8 cellular contexts compared by ENCODE assay signal in the genomic region with DNA sequence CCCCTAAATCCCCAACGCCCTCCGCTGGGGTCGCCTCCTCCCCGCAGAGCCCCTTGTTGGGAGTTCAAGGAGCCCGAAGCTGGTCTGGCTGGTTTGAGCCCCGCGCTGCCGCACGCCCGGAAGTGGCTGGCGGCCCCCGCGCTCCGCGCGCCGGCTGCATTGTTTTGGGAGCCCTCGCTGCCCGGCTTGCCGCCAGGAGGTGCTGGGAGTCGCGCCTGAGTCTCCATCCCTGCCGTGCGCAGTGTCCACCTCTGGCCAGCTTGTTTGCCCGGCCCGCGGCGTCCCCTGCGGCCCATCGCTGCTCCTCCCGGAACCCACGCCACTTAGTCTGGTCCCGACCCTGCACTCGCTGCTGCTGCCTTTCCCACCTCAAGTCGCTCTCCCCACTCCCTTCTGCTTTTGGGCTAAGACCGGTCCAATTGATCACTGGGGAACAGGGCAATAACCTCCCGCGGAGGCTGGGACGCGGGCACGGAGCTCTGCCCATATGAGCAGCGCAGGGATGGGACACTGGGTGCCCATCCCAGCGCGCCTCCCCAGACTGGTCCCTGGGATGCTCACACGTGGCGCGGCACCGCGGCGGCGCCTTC. TPM values are rescaled to one million over a fixed set of nuclear protein-coding genes. Genes with fewer than 3 reads are reported as not detected.
DNase-seq lines count a peak whose midpoint lies in the region; FAIRE-seq and TF ChIP-seq lines count a peak whose summit lies in the region.

No MANE protein-coding gene starts in this region.

- H2BK15ac ChIP-seq in H1 (ENCODE audit: low read length): peak overlapping the region; percentile 92; the same call in 1 of the 2 replicates

- no peaks in the 10 kb centered on the region for H3K9me2 ChIP-seq in neural cell (ENCODE audit: insufficient read depth, low read length)

- H3K4me1 ChIP-seq in BLaER1: peaks cover 13% of the 10 kb centered on the region
- H3K4me1 ChIP-seq in HUES64 (ENCODE audit: insufficient read depth, low read length): peaks cover 24% of the 10 kb centered on the region
- H3K4me1 ChIP-seq in H1 (replicated peaks in 1 of 4; ENCODE audit: control insufficient read depth in 3 of 4, insufficient read depth in 4 of 4, low read length in 3 of 4): peaks cover 0 to 18% (median 14%) of the 10 kb centered on the region in 4 experiments; a peak in 6 of 7 replicates

- no peaks in the 10 kb centered on the region for H3F3A ChIP-seq in neural cell (ENCODE audit: insufficient read depth, low read length, poor library complexity, severe bottlenecking)

- 6% methylated on average over 51 of the region's 51 CpGs for WGBS in HUES64
- WGBS in H1 (ENCODE audit: extremely low coverage in 1 of 2, insufficient coverage in 1 of 2, insufficient read length in 1 of 2, insufficient replicate concordance in 2 of 2, low coverage in 1 of 2, low lambda C conversion rate in 2 of 2, missing lambda C conversion rate in 1 of 2), 2 experiments: 3% methylated on average over 37 of the region's 51 CpGs; no CpG with 5 or more reads in 1 of the 2 experiments

- TF ChIP-seq CTCF in H1 (IDR thresholded peaks at IDR 0.05; ENCODE audit: control extremely low read depth in 1 of 3, insufficient read depth in 1 of 3, low read depth in 1 of 3, low read length in 3 of 3): peak in 2 of 3 experiments; percentile 41 to 54; a peak in 3 of 4 replicates
- TF ChIP-seq CTCF in neural cell (IDR thresholded peaks at IDR 0.05; ENCODE audit: poor library complexity, severe bottlenecking): no peak

- H3K23me2 ChIP-seq in H1 (ENCODE audit: low read depth, low read length): peaks cover 32% of the 10 kb centered on the region

- no peak for FAIRE-seq in H1 (lab: Jason Lieb, UNC)

- peak overlapping the region; percentile 75 for H3K56ac ChIP-seq in H1 (replicated peaks; ENCODE audit: insufficient read length, low read depth, low read length)

- peaks cover 73% of the 10 kb centered on the region for H3K27me3 ChIP-seq in BLaER1
- H3K27me3 ChIP-seq in HUES64 (ENCODE audit: insufficient read depth, low read length): peaks cover 21% of the 10 kb centered on the region
- peaks cover 0 to 11% (median 8%) of the 10 kb centered on the region in 4 experiments; a peak in 5 of 7 replicates for H3K27me3 ChIP-seq in H1 (replicated peaks in 1 of 4; ENCODE audit: control insufficient read depth in 3 of 4, extremely low read depth in 1 of 4, insufficient read depth in 3 of 4, low read length in 3 of 4)
- H3K27me3 ChIP-seq in neural cell (ENCODE audit: insufficient read depth, low read depth, low read length): peaks cover 57% of the 10 kb centered on the region
- peaks cover 30% of the 10 kb centered on the region for H3K27me3 ChIP-seq in MG63

- peak in 1 of 2 experiments; percentile 66; a peak in 2 of 3 replicates for TF ChIP-seq POLR2A in H1 (IDR thresholded peaks at IDR 0.05; ENCODE audit: control extremely low read depth in 1 of 2, low read depth in 2 of 2, low read length in 2 of 2)

- H3K36me3 ChIP-seq in BLaER1 (no peaks in the 10 kb centered on the region), HUES64 (ENCODE audit: insufficient read depth, low read length) (peaks cover 1% of the 10 kb centered on the region; the same call in 1 of the 2 replicates), H1 (ENCODE audit: control insufficient read depth in 2 of 4, insufficient read depth in 4 of 4, low read length in 3 of 4) (no peaks in the 10 kb centered on the region; a peak in 1 of 8 replicates), neural cell (ENCODE audit: insufficient read depth, low read length) (no peaks in the 10 kb centered on the region), MG63 (no peaks in the 10 kb centered on the region)

- H2AFZ ChIP-seq in H1 (ENCODE audit: low read length): no peak overlapping the region
- H2AFZ ChIP-seq in neural cell (ENCODE audit: low read depth, low read length): no peak overlapping the region

- POLR2A ChIA-PET in H1 (lab: Charles Lee; ENCODE audit: partially characterized antibody): interaction anchor here (0.6 to 5.1 kb wide), 33 partner anchors 7 to 633 kb away, joined by 3 to 77 read pairs (median 5); a partner anchor contains a TSS

- H3K14ac ChIP-seq in H1 (ENCODE audit: insufficient read length): no peak overlapping the region

- H2BK20ac ChIP-seq in H1 (ENCODE audit: low read length): peak overlapping the region; percentile 87

- H3K4me2 ChIP-seq in BLaER1 (peak overlapping the region; percentile 29), H1 (ENCODE audit: insufficient read depth in 1 of 2, low read depth in 2 of 2, low read length in 2 of 2) (peak overlapping the region; percentile 85 to 96), neural cell (ENCODE audit: low read length) (no peak overlapping the region)

- H4K20me1 ChIP-seq in BLaER1 (peaks cover 45% of the 10 kb centered on the region), H1 (replicated peaks in 1 of 2; ENCODE audit: control insufficient read depth in 1 of 2, insufficient read depth in 2 of 2, low read length in 2 of 2) (peaks cover 3 to 6% of the 10 kb centered on the region in 2 experiments), neural cell (ENCODE audit: insufficient read depth) (no peaks in the 10 kb centered on the region)

- H3K79me1 ChIP-seq in H1 (ENCODE audit: low read depth, low read length): peaks cover 4% of the 10 kb centered on the region; the same call in 1 of the 2 replicates

- H3K9me3 ChIP-seq in BLaER1 (peaks cover 33% of the 10 kb centered on the region), HUES64 (ENCODE audit: insufficient read depth, low read depth, low read length) (no peaks in the 10 kb centered on the region), H1 (ENCODE audit: insufficient read depth in 2 of 2, low read depth in 1 of 2, low read length in 1 of 2) (no peaks in the 10 kb centered on the region), neural cell (ENCODE audit: low read length) (no peaks in the 10 kb centered on the region), MG63 (no peaks in the 10 kb centered on the region)

- DNase-seq in H1 (ENCODE audit: low read depth in 1 of 2, low spot score in 2 of 2) (peak; percentile 51 to 88), MG63 (no peak), RPMI8226 (no peak), inferior parietal cortex (ENCODE audit: extremely low spot score) (no peak), NOMO-1 (lab: John Stamatoyannopoulos, UW; ENCODE audit: unreplicated experiment in 2 of 2) (no peak)

- no peak overlapping the region for H3K9ac ChIP-seq in BLaER1
- peak overlapping the region; percentile 95 for H3K9ac ChIP-seq in HUES64 (ENCODE audit: low read depth, low read length)
- H3K9ac ChIP-seq in H1 (replicated peaks in 1 of 4; ENCODE audit: extremely low read depth in 1 of 4, low read depth in 3 of 4, low read length in 3 of 4): peak overlapping the region; percentile 64 to 75 (median 68)
- H3K9ac ChIP-seq in neural cell (ENCODE audit: low read length): no peak overlapping the region

- no peak overlapping the region for H3K23ac ChIP-seq in H1 (ENCODE audit: insufficient read length)

- peak overlapping the region; percentile 72 for H3K4ac ChIP-seq in H1 (replicated peaks; ENCODE audit: insufficient read length, low read depth, low read length)

- H3K27ac ChIP-seq in BLaER1 (no peak overlapping the region), HUES64 (ENCODE audit: low read depth, low read length) (peak overlapping the region; percentile 95), H1 (ENCODE audit: low read depth, low read length) (peak overlapping the region; percentile 55; the same call in 1 of the 2 replicates), neural cell (ENCODE audit: low read length) (no peak overlapping the region)

- H2AK5ac ChIP-seq in H1 (ENCODE audit: low read depth, low read length): peak overlapping the region; percentile 71; the same call in 1 of the 2 replicates

- H2BK120ac ChIP-seq in H1 (replicated peaks; ENCODE audit: low read depth, low read length): peak overlapping the region; percentile 30

- CTCF ChIA-PET in H1 (lab: Charles Lee; ENCODE audit: partially characterized antibody): interaction anchor here (0.6 to 9.5 kb wide), 19 partner anchors 9 to 626 kb away, joined by 3 to 117 read pairs (median 3); no protein-coding TSS in a partner anchor

- TF ChIP-seq RAD21 in H1 (IDR thresholded peaks at IDR 0.05 in 1 of 2, conservative IDR thresholded peaks at IDR 0.05 in 1 of 2; ENCODE audit: low read depth in 2 of 2, low read length in 2 of 2) (peak; percentile 45 to 59), neural cell (conservative IDR thresholded peaks at IDR 0.05) (peak; percentile 17)

- peak overlapping the region; percentile 94 for H4K91ac ChIP-seq in H1 (replicated peaks; ENCODE audit: insufficient read length, low read length)

- H3K4me3 ChIP-seq in BLaER1 (peak overlapping the region; percentile 46), HUES64 (ENCODE audit: low read length) (peak overlapping the region; percentile 80), H1 (ENCODE audit: extremely low read depth in 1 of 4, insufficient read depth in 2 of 4, low read depth in 3 of 4, low read length in 4 of 4) (peak overlapping the region; percentile 80 to 94 (median 94)), neural cell (ENCODE audit: low read length) (peak overlapping the region; percentile 53), MG63 (no peak overlapping the region)

- peak overlapping the region; percentile 98 for H2BK12ac ChIP-seq in H1 (ENCODE audit: low read depth, low read length)

- H4K8ac ChIP-seq in H1 (ENCODE audit: extremely low read depth, insufficient read depth, low read length): peak overlapping the region; percentile 81

- H3K79me2 ChIP-seq in H1 (ENCODE audit: control insufficient read depth in 1 of 2, insufficient read depth in 2 of 2, low read length in 2 of 2) (peaks cover 15 to 28% of the 10 kb centered on the region in 2 experiments), neural cell (replicated peaks; ENCODE audit: insufficient read depth, low read length) (peaks cover 31% of the 10 kb centered on the region)

- peak overlapping the region; percentile 95 for H3K18ac ChIP-seq in H1 (ENCODE audit: extremely low read depth, low read length)

- H2BK5ac ChIP-seq in H1 (ENCODE audit: low read depth, low read length): peak overlapping the region; percentile 97

- TF ChIP-seq EP300 in H1 (IDR thresholded peaks at IDR 0.05; ENCODE audit: borderline replicate concordance in 1 of 2, low read depth in 2 of 2, low read length in 2 of 2): peak in 1 of 2 experiments; percentile 26; a peak in 1 of 3 replicates
- no peak for TF ChIP-seq EP300 in neural cell (conservative IDR thresholded peaks at IDR 0.05; ENCODE audit: poor library complexity, severe bottlenecking)

- peak overlapping the region; percentile 55 for H4K5ac ChIP-seq in H1 (ENCODE audit: insufficient read length, low read depth, low read length)

RNA-seq across cellular contexts. Expression of a gene that starts 2.2 kb away (rescaled TPM):
- 287 TPM for polyA plus RNA-seq in HUES64 (2013, experiment 1 of 2)
- 333 TPM for polyA plus RNA-seq in HUES64 (2013, experiment 2 of 2)
- total RNA-seq in H1 (2021; fragmentation: NEBNext Ultra II Directional; extraction: Animal tissue kit (Norgen Biotek cat#: 25700)): 342 and 354 TPM in 2 replicates
- polyA plus RNA-seq in H1 (2011; rRNA removed) (108 and 177 TPM in 2 replicates), neural cell (0.40 and 0.51 TPM in 2 replicates)
- 73.3 TPM for polyA plus RNA-seq in H1 (2011; cell fraction: cytosol; rRNA removed)
- polyA plus RNA-seq in H1 (2011; cell fraction: nucleus; rRNA removed): 124 TPM
- 338 to 388 TPM (median 363 TPM) in 4 replicates for polyA plus RNA-seq in H1 (2012, experiment 1 of 2)
- 372 TPM for polyA plus RNA-seq in H1 (2012, experiment 2 of 2)
- 748 TPM for polyA plus RNA-seq in H1 (2013, experiment 1 of 2)
- 812 TPM for polyA plus RNA-seq in H1 (2013, experiment 2 of 2)
- polyA minus RNA-seq in H1 (2011; rRNA and poly(A)+ RNA removed): 54.6 and 56.4 TPM in 2 replicates
- 119 TPM for polyA minus RNA-seq in H1 (2011; cell fraction: cytosol; rRNA and poly(A)+ RNA removed)
- 63.1 TPM for polyA minus RNA-seq in H1 (2011; cell fraction: nucleus; rRNA and poly(A)+ RNA removed)
- 0.49 TPM in 1 of 2 replicates, not detected in the other for polyA minus RNA-seq in neural cell
- 0.52 TPM in 1 of 2 replicates, not detected in the other for total RNA-seq in MG63 (2014; rRNA removed; shearing (Covaris generic); ENCODE audit: low replicate concordance)

RNA-seq across cellular contexts. Expression of a gene that starts 31.2 kb away (rescaled TPM):
- polyA plus RNA-seq in HUES64 (2013, experiment 1 of 2): 5.9 TPM
- polyA plus RNA-seq in HUES64 (2013, experiment 2 of 2): 10.3 TPM
- total RNA-seq in H1 (2021; fragmentation: NEBNext Ultra II Directional; extraction: Animal tissue kit (Norgen Biotek cat#: 25700)): 7.3 and 7.9 TPM in 2 replicates
- polyA plus RNA-seq in H1 (2011; rRNA removed): 4.7 and 9.8 TPM in 2 replicates
- polyA plus RNA-seq in H1 (2011; cell fraction: cytosol; rRNA removed): 7.9 TPM
- 8.2 TPM for polyA plus RNA-seq in H1 (2011; cell fraction: nucleus; rRNA removed)
- 7.0 to 11.4 TPM (median 7.5 TPM) in 4 replicates for polyA plus RNA-seq in H1 (2012, experiment 1 of 2)
- polyA plus RNA-seq in H1 (2012, experiment 2 of 2): 3.4 TPM
- 5.1 TPM for polyA plus RNA-seq in H1 (2013, experiment 1 of 2)
- 4.8 TPM for polyA plus RNA-seq in H1 (2013, experiment 2 of 2)
- polyA minus RNA-seq in H1 (2011; rRNA and poly(A)+ RNA removed): 17.9 and 20.3 TPM in 2 replicates
- 7.5 TPM for polyA minus RNA-seq in H1 (2011; cell fraction: cytosol; rRNA and poly(A)+ RNA removed)
- polyA minus RNA-seq in H1 (2011; cell fraction: nucleus; rRNA and poly(A)+ RNA removed): 29.8 TPM
- 30.1 and 37.8 TPM in 2 replicates for polyA plus RNA-seq in neural cell
- polyA minus RNA-seq in neural cell: 19.2 and 21.4 TPM in 2 replicates
- total RNA-seq in MG63 (2014; rRNA removed; shearing (Covaris generic); ENCODE audit: low replicate concordance): 0.59 TPM in 1 of 2 replicates, not detected in the other

Comparison
In these comparisons a context has a peak if more than half of its experiments do, and no peak if none do; other contexts are left out.
1. H3K27ac ChIP-seq: peak in HUES64 (single experiment) and H1 (single experiment); none in BLaER1 (single experiment) and neural cell (single experiment).
2. H3K9ac ChIP-seq: peak in HUES64 (single experiment) and H1 (4 of 4); none in BLaER1 (single experiment) and neural cell (single experiment).
3. DNase-seq: peak in H1 (2 of 2); none in MG63 (single experiment), RPMI8226 (single experiment), inferior parietal cortex (single experiment) and NOMO-1 (0 of 2).
4. RNA of a gene that starts 2.2 kb away (total RNA-seq): 342 to 354 TPM in H1; 0.52 TPM in MG63; every median in the first group is over 100 times any median in the second.